In the genomic region with DNA sequence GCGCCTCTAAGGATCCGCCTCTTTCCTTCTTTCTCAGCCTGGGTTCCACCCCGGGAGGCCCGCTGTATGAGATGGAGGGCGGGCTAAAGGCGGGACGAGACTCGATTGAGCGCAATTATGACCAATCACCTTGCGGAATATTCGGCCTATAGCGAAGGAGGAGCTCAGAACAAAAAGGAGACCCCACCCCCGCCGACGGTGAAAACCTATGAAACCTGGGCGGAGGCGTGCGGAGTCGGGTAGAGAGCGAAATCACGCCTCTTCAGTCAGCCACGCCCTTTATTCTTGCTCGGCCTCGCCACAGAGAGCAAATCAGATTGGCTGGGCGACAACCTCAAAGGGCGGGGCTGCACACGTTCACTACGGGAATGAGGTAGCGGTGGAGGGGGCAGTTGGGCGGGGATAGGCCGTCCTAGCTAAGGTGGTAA, we compare ENCODE assay signal across 8 cellular contexts. TPM values are rescaled to one million over a fixed set of nuclear protein-coding genes. Genes with fewer than 3 reads are reported as not detected.
DNase-seq lines count a peak whose midpoint lies in the region; ATAC-seq and TF ChIP-seq lines count a peak whose summit lies in the region.

No MANE protein-coding gene starts in this region.

- TF ChIP-seq POLR2A in tibial nerve (IDR thresholded peaks at IDR 0.05) = peak in 1 of 2 donors; percentile 49

- no peak for TF ChIP-seq EP300 in tibial nerve (IDR thresholded peaks at IDR 0.05)

- H2AFZ ChIP-seq in parathyroid adenoma = peak overlapping the region; percentile 76

- H3K27me3 ChIP-seq in adipocyte (replicated peaks; ENCODE audit: control insufficient read depth, insufficient read depth, low read length) (no peaks in the 10 kb centered on the region), cardiac muscle cell (no peaks in the 10 kb centered on the region), parathyroid adenoma (ENCODE audit: control insufficient read depth, insufficient read depth, low read length) (no peaks in the 10 kb centered on the region), tibial nerve (no peaks in the 10 kb centered on the region)

- peak overlapping the region; percentile 73 for H3K4me2 ChIP-seq in parathyroid adenoma (ENCODE audit: low read length)

- WGBS in tibial nerve, 2 donors = 0 to 5% methylated on average over 1 to 31 of the region's 31 CpGs

- H3K27ac ChIP-seq in cardiac muscle cell (peak overlapping the region; percentile 97), parathyroid adenoma (peak overlapping the region; percentile 99), tibial nerve (peak overlapping the region; percentile 95 to 98 (median 97))

- H3K4me1 ChIP-seq in adipocyte (ENCODE audit: control insufficient read depth, insufficient read depth, low read length) = peaks cover 26% of the 10 kb centered on the region
- peaks cover 11% of the 10 kb centered on the region for H3K4me1 ChIP-seq in cardiac muscle cell (ENCODE audit: low read depth)
- peaks cover 9% of the 10 kb centered on the region for H3K4me1 ChIP-seq in parathyroid adenoma
- H3K4me1 ChIP-seq in tibial nerve = peaks cover 0 to 33% (median 9%) of the 10 kb centered on the region in 4 donors

- DNase-seq in GM10266 (ENCODE audit: extremely low spot score) = peak; percentile 86
- peak; percentile 96 for DNase-seq in NCI-H128 (lab: John Stamatoyannopoulos, UW; ENCODE audit: unreplicated experiment)
- peak; percentile 75 to 90 for DNase-seq in SW 1271 (lab: John Stamatoyannopoulos, UW)
- DNase-seq in adipocyte (ENCODE audit: low read depth) = peak; percentile 99
- DNase-seq in cardiac muscle cell (ENCODE audit: low read depth in 1 of 2, low spot score in 1 of 2) = peak; percentile 99 to 100
- peak; percentile 93 to 94 for DNase-seq in tibial nerve (ENCODE audit: low spot score in 2 of 2)

- no peaks in the 10 kb centered on the region for H3K9me3 ChIP-seq in adipocyte (ENCODE audit: control insufficient read depth, low read length)
- H3K9me3 ChIP-seq in cardiac muscle cell (ENCODE audit: low read depth) = no peaks in the 10 kb centered on the region
- no peaks in the 10 kb centered on the region for H3K9me3 ChIP-seq in parathyroid adenoma (ENCODE audit: control insufficient read depth, low read length)
- H3K9me3 ChIP-seq in tibial nerve = no peaks in the 10 kb centered on the region

- peak; percentile 88 for ATAC-seq in HG02678 (IDR thresholded peaks at IDR 0.05; ENCODE audit: unreplicated experiment)

- peaks cover 39% of the 10 kb centered on the region for H3K36me3 ChIP-seq in adipocyte (ENCODE audit: control insufficient read depth, insufficient read depth, low read length, severe bottlenecking)
- H3K36me3 ChIP-seq in cardiac muscle cell = peaks cover 24% of the 10 kb centered on the region
- no peaks in the 10 kb centered on the region for H3K36me3 ChIP-seq in parathyroid adenoma (ENCODE audit: control insufficient read depth, insufficient read depth, low read length)
- H3K36me3 ChIP-seq in tibial nerve = peaks cover 0 to 39% (median 0%) of the 10 kb centered on the region in 3 donors

- H3K4me3 ChIP-seq in adipocyte (ENCODE audit: low read length) (peak overlapping the region; percentile 89), cardiac muscle cell (peak overlapping the region; percentile 89), parathyroid adenoma (ENCODE audit: low read depth, low read length) (peak overlapping the region; percentile 74), tibial nerve (peak overlapping the region; percentile 52 to 93 (median 82))

- H3K79me2 ChIP-seq in parathyroid adenoma = peaks cover 10% of the 10 kb centered on the region

- TF ChIP-seq CTCF in GM10266 (IDR thresholded peaks at IDR 0.05; ENCODE audit: control insufficient read depth, insufficient read depth, low read depth, missing control alignments) (no peak), cardiac muscle cell (IDR thresholded peaks at IDR 0.05; ENCODE audit: low read depth, low read length) (no peak), parathyroid adenoma (IDR thresholded peaks at IDR 0.05) (no peak), tibial nerve (IDR thresholded peaks at IDR 0.05) (no peak)

- H3K9ac ChIP-seq in adipocyte (ENCODE audit: low read length) (peak overlapping the region; percentile 95), parathyroid adenoma (no peak overlapping the region)

RNA-seq across cellular contexts. Expression of gene CDK16, which starts 0.6 kb away (rescaled TPM):
- total RNA-seq in cardiac muscle cell (391 and 422 TPM in 2 replicates), tibial nerve (10 to 100 TPM; 64.9 to 94.2 (median 84.5) TPM)
- polyA plus RNA-seq in cardiac muscle cell = 481 and 575 TPM in 2 replicates

RNA-seq across cellular contexts. Expression of gene USP11, which starts 14.9 kb away (rescaled TPM):
- 120 and 130 TPM in 2 replicates for total RNA-seq in cardiac muscle cell
- 312 and 337 TPM in 2 replicates for polyA plus RNA-seq in cardiac muscle cell
- 10 to 100 TPM; 54.6 to 85.8 (median 63.9) TPM for total RNA-seq in tibial nerve

RNA-seq across cellular contexts. Expression of gene UBA1, which starts 24.2 kb away (rescaled TPM):
- total RNA-seq in cardiac muscle cell = 324 and 386 TPM in 2 replicates
- polyA plus RNA-seq in cardiac muscle cell = 280 and 319 TPM in 2 replicates
- 100 to 1,000 TPM; 124 to 168 (median 144) TPM for total RNA-seq in tibial nerve

Comparison
In these comparisons a context has a peak if more than half of its experiments do, and no peak if none do; other contexts are left out.
1. Peak in every context shown above with its lines: DNase-seq, ATAC-seq, H3K4me3 ChIP-seq and H3K27ac ChIP-seq.